In genomic region chr6:149043476-149044130, GRCh38 we compare ENCODE assay signal across 9 cellular contexts.
DNase-seq lines count a peak whose midpoint lies in the region; ATAC-seq lines count a peak whose summit lies in the region.
"Had no signal": no experiment of that assay in that cellular context is flagged by ENCODE, and none has a peak within 500 bp of the region (broad histone marks: within the 10 kb centered on the region; RNA-seq: fewer than 3 reads in every experiment).

No MANE protein-coding gene starts in this region.

- no peak overlapping the region for H3K27ac Mint-ChIP-seq in activated CD4-positive, alpha-beta memory T cell treated with anti-CD3 and anti-CD28 coated beads, Interleukin-2, amount 10 ng/mL, durations not matched to agents 7 days and 5 days

- ATAC-seq in GM18870 (IDR thresholded peaks at IDR 0.05; ENCODE audit: unreplicated experiment) (no peak), GM21528 (IDR thresholded peaks at IDR 0.05; ENCODE audit: low FRiP score, unreplicated experiment) (no peak)

- CTCF ChIA-PET in activated CD4-positive, alpha-beta memory T cell treated with anti-CD3 and anti-CD28 coated beads, Interleukin-2, amount 10 ng/mL, durations not matched to agents 7 days and 5 days (lab: Charles Lee): interaction anchor here (0.6 to 4.7 kb wide), 8 partner anchors 8 to 390 kb away, joined by 3 to 24 read pairs (median 3); no protein-coding TSS in a partner anchor

- H3K9me3 Mint-ChIP-seq in activated CD4-positive, alpha-beta memory T cell treated with anti-CD3 and anti-CD28 coated beads, Interleukin-2, amount 10 ng/mL, durations not matched to agents 7 days and 5 days: no peaks in the 10 kb centered on the region

- DNase-seq in NCI-H2227 (lab: John Stamatoyannopoulos, UW; ENCODE audit: unreplicated experiment): peak; percentile 8
- no peak for DNase-seq in NCI-H2227 treated with DMSO at 0.1 percent for 48 hours (lab: John Stamatoyannopoulos, UW)
- DNase-seq in HuH-7 (ENCODE audit: low spot score): peak; percentile 66
- peak; percentile 45 for DNase-seq in activated CD4-positive, alpha-beta memory T cell treated with anti-CD3 and anti-CD28 coated beads, Interleukin-2, amount 10 ng/mL, durations not matched to agents 7 days and 5 days
- DNase-seq in myocyte (ENCODE audit: low read depth): peak; percentile 71
- no peak for DNase-seq in HuH-7.5 (ENCODE audit: low spot score)
- DNase-seq: kidney had no signal

- H3K36me3 Mint-ChIP-seq in activated CD4-positive, alpha-beta memory T cell treated with anti-CD3 and anti-CD28 coated beads, Interleukin-2, amount 10 ng/mL, durations not matched to agents 7 days and 5 days (ENCODE audit: low read depth): peaks cover 3% of the 10 kb centered on the region

- no peaks in the 10 kb centered on the region for H3K27me3 Mint-ChIP-seq in activated CD4-positive, alpha-beta memory T cell treated with anti-CD3 and anti-CD28 coated beads, Interleukin-2, amount 10 ng/mL, durations not matched to agents 7 days and 5 days

- H3K4me3 Mint-ChIP-seq in activated CD4-positive, alpha-beta memory T cell treated with anti-CD3 and anti-CD28 coated beads, Interleukin-2, amount 10 ng/mL, durations not matched to agents 7 days and 5 days: no peak overlapping the region

- POLR2A ChIA-PET in activated CD4-positive, alpha-beta memory T cell treated with anti-CD3 and anti-CD28 coated beads, Interleukin-2, amount 10 ng/mL, durations not matched to agents 7 days and 5 days (lab: Charles Lee): interaction anchor here (0.7 to 6.8 kb wide), 7 partner anchors 12 to 384 kb away, joined by 3 to 57 read pairs (median 4); no protein-coding TSS in a partner anchor

- H3K4me1 Mint-ChIP-seq in activated CD4-positive, alpha-beta memory T cell treated with anti-CD3 and anti-CD28 coated beads, Interleukin-2, amount 10 ng/mL, durations not matched to agents 7 days and 5 days: peaks cover 55% of the 10 kb centered on the region

Comparison
In these comparisons a context has a peak if more than half of its experiments do, and no peak if none do; other contexts are left out.
1. DNase-seq: peak in NCI-H2227 (single experiment), HuH-7 (single experiment), activated CD4-positive, alpha-beta memory T cell treated with anti-CD3 and anti-CD28 coated beads, Interleukin-2, amount 10 ng/mL, durations not matched to agents 7 days and 5 days (single experiment) and myocyte (single experiment); none in NCI-H2227 treated with DMSO at 0.1 percent for 48 hours (single experiment) and HuH-7.5 (single experiment).